8 cellular contexts compared by ENCODE assay signal in the genomic region with DNA sequence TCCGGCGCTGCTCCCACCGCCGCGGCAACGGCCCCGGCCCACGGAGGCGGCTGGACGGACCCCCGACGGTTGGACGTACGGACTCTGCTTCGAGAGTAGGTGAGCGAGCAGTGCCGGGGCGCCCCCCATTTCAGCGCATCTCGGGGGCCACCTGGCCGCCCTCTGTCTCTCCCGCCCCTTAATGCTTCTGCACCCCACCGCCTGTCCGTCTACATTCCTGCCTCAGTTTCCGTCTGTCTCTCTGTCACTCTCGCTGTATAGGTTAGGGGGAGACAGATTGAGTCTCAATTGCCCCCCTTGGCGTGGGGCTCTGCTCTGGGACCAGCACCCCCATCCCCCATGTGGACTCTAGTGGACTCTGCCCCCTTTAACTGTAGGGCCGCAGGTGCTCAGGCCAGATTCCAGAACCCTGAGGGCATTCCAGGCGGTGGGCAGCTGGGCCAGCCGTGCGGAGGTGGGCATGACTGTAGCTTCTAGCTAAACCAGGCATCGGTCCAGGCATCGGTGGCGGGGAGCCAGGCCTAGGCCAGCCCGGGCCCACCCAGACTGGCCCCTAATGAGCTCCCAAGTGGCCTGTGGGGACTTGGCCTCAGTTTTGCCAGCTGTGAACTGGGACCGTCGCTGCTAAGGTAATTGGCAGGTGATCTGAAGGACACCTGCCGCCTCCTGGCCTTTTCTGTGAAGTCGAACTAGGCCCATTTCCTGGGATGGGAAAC. TPM values are rescaled to one million over a fixed set of nuclear protein-coding genes. Genes with fewer than 3 reads are reported as not detected.
DNase-seq lines count a peak whose midpoint lies in the region; ATAC-seq and TF ChIP-seq lines count a peak whose summit lies in the region.

No MANE protein-coding gene starts in this region.

- peak overlapping the region; percentile 83 for H3K27ac Mint-ChIP-seq in activated CD8-positive, alpha-beta T cell treated with anti-CD3 and anti-CD28 coated beads, Interleukin-2, amount 10 ng/mL, durations not matched to agents 7 days and 5 days

- H3K27me3 Mint-ChIP-seq in activated CD8-positive, alpha-beta T cell treated with anti-CD3 and anti-CD28 coated beads, Interleukin-2, amount 10 ng/mL, durations not matched to agents 7 days and 5 days (ENCODE audit: low read depth) = no peaks in the 10 kb centered on the region

- H3K9me3 Mint-ChIP-seq in activated CD8-positive, alpha-beta T cell treated with anti-CD3 and anti-CD28 coated beads, Interleukin-2, amount 10 ng/mL, durations not matched to agents 7 days and 5 days (ENCODE audit: insufficient read depth) = no peaks in the 10 kb centered on the region

- H3K4me1 ChIP-seq in skeletal muscle tissue (ENCODE audit: control insufficient read depth in 3 of 3, insufficient read depth in 3 of 3, low read length in 3 of 3) = peaks cover 29 to 33% (median 30%) of the 10 kb centered on the region in 3 donors

- peaks cover 40% of the 10 kb centered on the region for H3K4me1 Mint-ChIP-seq in activated CD8-positive, alpha-beta T cell treated with anti-CD3 and anti-CD28 coated beads, Interleukin-2, amount 10 ng/mL, durations not matched to agents 7 days and 5 days (ENCODE audit: low read depth)

- no peak for DNase-seq in activated CD8-positive, alpha-beta T cell treated with anti-CD3 and anti-CD28 coated beads, Interleukin-2, amount 10 ng/mL, durations not matched to agents 7 days and 5 days
- DNase-seq in left ventricle myocardium superior (peak; percentile 52), GM20000 (ENCODE audit: low spot score) (no peak), inferior parietal cortex (ENCODE audit: extremely low spot score) (no peak)

- POLR2A ChIA-PET in activated CD8-positive, alpha-beta T cell treated with anti-CD3 and anti-CD28 coated beads, Interleukin-2, amount 10 ng/mL, durations not matched to agents 7 days and 5 days (lab: Charles Lee) = no interaction called here

- peak overlapping the region; percentile 72 to 81 (median 75) for H3K4me3 ChIP-seq in skeletal muscle tissue (ENCODE audit: low read length in 3 of 3)

- ATAC-seq in GM18870 (IDR thresholded peaks at IDR 0.05; ENCODE audit: unreplicated experiment) = peak; percentile 11
- ATAC-seq in HG03045 (IDR thresholded peaks at IDR 0.05; ENCODE audit: unreplicated experiment) = peak; percentile 12
- ATAC-seq in activated CD8-positive, alpha-beta T cell treated with anti-CD3 and anti-CD28 coated beads, Interleukin-2, amount 10 ng/mL, durations not matched to agents 7 days and 5 days = no peak
- no peak for ATAC-seq in left ventricle myocardium superior
- ATAC-seq in HG02588 (IDR thresholded peaks at IDR 0.05; ENCODE audit: unreplicated experiment) = no peak

- H3K27me3 ChIP-seq in skeletal muscle tissue (ENCODE audit: control insufficient read depth in 3 of 3, insufficient read depth in 3 of 3, low read length in 3 of 3) = no peaks in the 10 kb centered on the region

- peak overlapping the region; percentile 98 for H3K4me3 Mint-ChIP-seq in activated CD8-positive, alpha-beta T cell treated with anti-CD3 and anti-CD28 coated beads, Interleukin-2, amount 10 ng/mL, durations not matched to agents 7 days and 5 days

- no peak for TF ChIP-seq CTCF in GM20000 (IDR thresholded peaks at IDR 0.05; ENCODE audit: extremely low read depth, missing control alignments)

- intact Hi-C loops in left ventricle myocardium superior (cut with micrococcal nuclease) = loop anchor here (5.0 kb wide), 1 partner anchor 82 kb away; a partner anchor contains a TSS

- H3K27ac ChIP-seq in skeletal muscle tissue (ENCODE audit: low read depth, low read length) = peak overlapping the region; percentile 41

- H3K9ac ChIP-seq in skeletal muscle tissue (ENCODE audit: low read depth in 1 of 3, low read length in 3 of 3) = peak overlapping the region; percentile 73 to 82 (median 75)

- H3K36me3 ChIP-seq in skeletal muscle tissue (ENCODE audit: control insufficient read depth in 3 of 3, insufficient read depth in 3 of 3, low read length in 3 of 3) = no peaks in the 10 kb centered on the region

- CTCF ChIA-PET in activated CD8-positive, alpha-beta T cell treated with anti-CD3 and anti-CD28 coated beads, Interleukin-2, amount 10 ng/mL, durations not matched to agents 7 days and 5 days (lab: Charles Lee) = interaction anchor here (0.6 to 1.6 kb wide), 3 partner anchors 8 to 152 kb away, joined by 3 to 4 read pairs (median 3); a partner anchor contains a TSS

- H3K36me3 Mint-ChIP-seq in activated CD8-positive, alpha-beta T cell treated with anti-CD3 and anti-CD28 coated beads, Interleukin-2, amount 10 ng/mL, durations not matched to agents 7 days and 5 days (ENCODE audit: low read depth) = peaks cover 2% of the 10 kb centered on the region

- no peaks in the 10 kb centered on the region for H3K9me3 ChIP-seq in skeletal muscle tissue (ENCODE audit: control insufficient read depth in 3 of 3, low read length in 3 of 3)

RNA-seq across cellular contexts. Expression of a gene that starts 0.4 kb away (rescaled TPM):
- 10 to 100 TPM; 19.4 to 20.2 TPM for total RNA-seq in activated CD8-positive, alpha-beta T cell treated with anti-CD3 and anti-CD28 coated beads, Interleukin-2, amount 10 ng/mL, durations not matched to agents 7 days and 5 days
- total RNA-seq in left ventricle myocardium superior (4.8 TPM), skeletal muscle tissue (5.7 TPM)

RNA-seq across cellular contexts. Expression of a gene that starts 30.5 kb away (rescaled TPM):
- 10 to 100 TPM; 49.6 to 54.9 TPM for total RNA-seq in activated CD8-positive, alpha-beta T cell treated with anti-CD3 and anti-CD28 coated beads, Interleukin-2, amount 10 ng/mL, durations not matched to agents 7 days and 5 days
- total RNA-seq in left ventricle myocardium superior (27.0 TPM), skeletal muscle tissue (44.4 TPM)

Comparison
In these comparisons a context has a peak if more than half of its experiments do, and no peak if none do; other contexts are left out.
1. ATAC-seq: peak in GM18870 (single experiment) and HG03045 (single experiment); none in activated CD8-positive, alpha-beta T cell treated with anti-CD3 and anti-CD28 coated beads, Interleukin-2, amount 10 ng/mL, durations not matched to agents 7 days and 5 days (single experiment), left ventricle myocardium superior (single experiment) and HG02588 (single experiment).